ENCODE assay signal across 8 cellular contexts in the genomic region with DNA sequence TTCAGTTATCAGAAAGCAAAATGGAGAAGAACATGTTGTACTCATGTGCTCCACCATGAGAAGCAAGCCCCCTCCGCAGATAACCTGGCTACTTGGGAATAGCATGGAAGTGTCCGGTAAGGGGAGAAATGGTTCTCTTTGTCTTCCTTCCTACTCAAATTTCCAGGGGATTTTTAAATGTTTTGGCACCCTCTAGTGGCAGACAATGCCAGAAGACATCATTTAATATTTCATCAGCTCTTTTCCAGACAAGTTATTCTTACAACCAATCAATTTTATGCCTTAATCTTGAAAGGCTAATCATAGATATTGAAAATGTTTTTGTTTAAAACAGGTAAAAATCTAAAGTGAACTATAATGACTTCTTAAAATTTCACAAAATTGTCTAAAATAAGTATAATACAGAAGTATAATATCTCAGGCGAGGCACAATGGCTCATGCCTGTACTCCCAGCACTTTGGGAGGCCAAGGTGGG. TPM values are rescaled to one million over a fixed set of nuclear protein-coding genes. Genes with fewer than 3 reads are reported as not detected.
DNase-seq lines count a peak whose midpoint lies in the region; ATAC-seq, FAIRE-seq and TF ChIP-seq lines count a peak whose summit lies in the region.

No MANE protein-coding gene starts in this region.

- no peaks in the 10 kb centered on the region for H3K36me3 ChIP-seq in pancreas

- 32 to 36% methylated on average over 3 of the region's 3 CpGs for WGBS in pancreas, 2 donors

- intact Hi-C loops in pancreas (cut with DNase I), result loop anchor here in 1 of 3 donors (10.0 kb wide), 1 partner anchor 59 kb away; no protein-coding TSS in a partner anchor

- no peak overlapping the region for H3K27ac ChIP-seq in pancreas

- H3K4me3 ChIP-seq in fibroblast of villous mesenchyme (ENCODE audit: low read depth, low read length), result no peak overlapping the region
- no peak overlapping the region for H3K4me3 ChIP-seq in pancreas

- ATAC-seq in pancreas, result peak; percentile 40 to 88 (median 82)
- no peak for ATAC-seq in HG02884 (IDR thresholded peaks at IDR 0.05; ENCODE audit: unreplicated experiment)
- no peak for ATAC-seq in GM19351 (IDR thresholded peaks at IDR 0.05; ENCODE audit: unreplicated experiment)

- no peaks in the 10 kb centered on the region for H3K4me1 ChIP-seq in pancreas

- peaks cover 0 to 9% (median 0%) of the 10 kb centered on the region in 4 donors for H3K27me3 ChIP-seq in pancreas

- H3K9me3 ChIP-seq in pancreas, result no peaks in the 10 kb centered on the region

- peak; percentile 61 for TF ChIP-seq CTCF in fibroblast of villous mesenchyme (IDR thresholded peaks at IDR 0.05; ENCODE audit: insufficient read depth, low read depth, low read length)
- peak; percentile 36 to 71 (median 61) for TF ChIP-seq CTCF in pancreas (IDR thresholded peaks at IDR 0.05)

- DNase-seq in DMS114 treated with DMSO at 0.1 percent for 48 hours (lab: John Stamatoyannopoulos, UW; ENCODE audit: unreplicated experiment), result peak; percentile 73
- peak; percentile 89 for DNase-seq in HT-29 (ENCODE audit: low spot score)
- peak; percentile 61 for DNase-seq in NCI-H82 (lab: John Stamatoyannopoulos, UW)
- peak; percentile 30 for DNase-seq in activated CD8-positive, alpha-beta memory T cell treated with anti-CD3 and anti-CD28 coated beads, Interleukin-2, amount 50 U/mL, for 4 hours
- DNase-seq in fibroblast of villous mesenchyme (ENCODE audit: low read depth), result peak; percentile 85
- peak in 3 of 6 donors; percentile 13 to 55 (median 22) for DNase-seq in pancreas

- peak; percentile 96 for FAIRE-seq in pancreas (lab: Jason Lieb, UNC)

RNA-seq across cellular contexts. Expression of a gene that starts 15.7 kb away (rescaled TPM):
- not detected in 2 replicates for total RNA-seq in HT-29 (2014; rRNA removed; shearing (Covaris generic))
- total RNA-seq in fibroblast of villous mesenchyme, result not detected in 2 replicates
- total RNA-seq in pancreas, result under 1 TPM in 2 of 6 donors, not detected in 4; 0.13 to 0.31 TPM
- not detected for polyA plus RNA-seq in pancreas

RNA-seq across cellular contexts. Expression of a gene that starts 28.6 kb away (rescaled TPM):
- 0.26 and 0.28 TPM in 2 replicates for total RNA-seq in HT-29 (2014; rRNA removed; shearing (Covaris generic))
- 4.5 and 5.2 TPM in 2 replicates for total RNA-seq in fibroblast of villous mesenchyme
- 1 to 10 TPM; 1.4 to 4.2 (median 2.4) TPM for total RNA-seq in pancreas
- 1 to 10 TPM; 1.1 to 1.9 TPM for polyA plus RNA-seq in pancreas

Comparison
In these comparisons a context has a peak if more than half of its experiments do, and no peak if none do; other contexts are left out.
1. ATAC-seq: peak in pancreas (4 of 4); none in HG02884 (single experiment) and GM19351 (single experiment).